In genomic region chr4:184851200-184851541, GRCh38 we compare ENCODE assay signal across 1 cellular context.
TF ChIP-seq lines count a peak whose summit lies in the region.

No MANE protein-coding gene starts in this region.

TF ChIP-seq in SK-N-SH, 30 proteins besides CTCF, POLR2A, EP300 and RAD21 (continued from another document):
- no peak for TF ChIP-seq TAF1 (IDR thresholded peaks at IDR 0.05; ENCODE audit: borderline replicate concordance, low read depth, low read length)
